ENCODE assay signal across 23 cellular contexts in the genomic region with DNA sequence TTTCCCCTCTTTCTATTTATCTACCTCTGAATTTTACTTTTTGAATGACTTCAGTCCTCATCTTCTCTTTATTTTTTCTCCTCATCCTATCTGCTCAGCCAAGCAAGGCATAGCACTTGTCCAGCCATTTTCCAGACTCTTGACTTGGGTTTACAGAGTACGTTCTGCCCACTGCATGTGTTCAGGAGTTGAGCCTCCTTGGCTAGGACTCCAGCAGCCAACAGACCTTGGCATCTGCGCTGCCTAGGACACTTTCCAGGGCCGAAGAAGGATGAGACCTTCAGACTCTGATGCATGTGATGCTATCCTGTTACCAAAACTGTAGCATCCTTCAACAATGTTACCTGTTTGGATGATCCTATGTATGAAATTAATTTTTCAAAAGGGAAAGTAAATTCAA. TPM values are rescaled to one million over a fixed set of nuclear protein-coding genes. Genes with fewer than 3 reads are reported as not detected.
DNase-seq lines count a peak whose midpoint lies in the region; ATAC-seq, FAIRE-seq and TF ChIP-seq lines count a peak whose summit lies in the region.
"Had no signal": no experiment of that assay in that cellular context is flagged by ENCODE, and none has a peak within 500 bp of the region (broad histone marks: within the 10 kb centered on the region; RNA-seq: fewer than 3 reads in every experiment).

No MANE protein-coding gene starts in this region.

- H3K36me3 ChIP-seq in K562 (ENCODE audit: control insufficient read depth, insufficient read depth, low read length) = no peaks in the 10 kb centered on the region
- H3K36me3 ChIP-seq in parathyroid adenoma (ENCODE audit: control insufficient read depth, insufficient read depth, low read length) = no peaks in the 10 kb centered on the region
- no peaks in the 10 kb centered on the region for H3K36me3 ChIP-seq in spleen
- no peaks in the 10 kb centered on the region for H3K36me3 ChIP-seq in naive thymus-derived CD4-positive, alpha-beta T cell (ENCODE audit: control insufficient read depth in 2 of 3, insufficient read depth in 3 of 3, low read length in 3 of 3)
- H3K36me3 ChIP-seq: BLaER1 had no signal

- TF ChIP-seq EP300 in K562 (IDR thresholded peaks at IDR 0.05; ENCODE audit: low read length) = no peak

- peaks cover 12% of the 10 kb centered on the region for H3K4me1 Mint-ChIP-seq in activated naive CD8-positive, alpha-beta T cell treated with anti-CD3 and anti-CD28 coated beads, Interleukin-2, amount 10 ng/mL, durations not matched to agents 7 days and 5 days
- peaks cover 11% of the 10 kb centered on the region for H3K4me1 Mint-ChIP-seq in activated naive CD8-positive, alpha-beta T cell treated with anti-CD3 and anti-CD28 coated beads, Interleukin-2, amount 50 U/mL, for 24 hours
- H3K4me1 Mint-ChIP-seq in naive thymus-derived CD4-positive, alpha-beta T cell = peaks cover 14 to 35% (median 18%) of the 10 kb centered on the region in 7 donors

- peaks cover 14% of the 10 kb centered on the region for H3K27me3 Mint-ChIP-seq in activated naive CD8-positive, alpha-beta T cell treated with anti-CD3 and anti-CD28 coated beads, Interleukin-2, amount 10 ng/mL, durations not matched to agents 7 days and 5 days
- peaks cover 14% of the 10 kb centered on the region for H3K27me3 Mint-ChIP-seq in activated naive CD8-positive, alpha-beta T cell treated with anti-CD3 and anti-CD28 coated beads, Interleukin-2, amount 50 U/mL, for 24 hours
- peaks cover 0 to 19% (median 8%) of the 10 kb centered on the region in 5 donors for H3K27me3 Mint-ChIP-seq in naive thymus-derived CD4-positive, alpha-beta T cell

- no peaks in the 10 kb centered on the region for H3K9me1 ChIP-seq in K562 (ENCODE audit: control insufficient read depth, insufficient read depth, low read length)

- TF ChIP-seq CTCF in K562 (IDR thresholded peaks at IDR 0.05 in 2 of 3, conservative IDR thresholded peaks at IDR 0.05 in 1 of 3; ENCODE audit: insufficient read depth in 2 of 3, low read depth in 1 of 3, low read length in 3 of 3) (no peak), parathyroid adenoma (IDR thresholded peaks at IDR 0.05) (no peak), spleen (IDR thresholded peaks at IDR 0.05 in 8 of 11, conservative IDR thresholded peaks at IDR 0.05 in 3 of 11) (no peak)

- no peak overlapping the region for H3K4me3 Mint-ChIP-seq in activated naive CD8-positive, alpha-beta T cell treated with anti-CD3 and anti-CD28 coated beads, Interleukin-2, amount 10 ng/mL, durations not matched to agents 7 days and 5 days
- H3K4me3 Mint-ChIP-seq in activated naive CD8-positive, alpha-beta T cell treated with anti-CD3 and anti-CD28 coated beads, Interleukin-2, amount 50 U/mL, for 24 hours = no peak overlapping the region
- H3K4me3 Mint-ChIP-seq in naive thymus-derived CD4-positive, alpha-beta T cell = peak overlapping the region in 2 of 10 donors; percentile 6 to 45
- H3K4me3 Mint-ChIP-seq: B cell; CD4-positive, CD25-positive, alpha-beta regulatory T cell; CD8-positive, alpha-beta T cell had no signal

- TF ChIP-seq POLR2A in K562 (conservative IDR thresholded peaks at IDR 0.05) (no peak), spleen (IDR thresholded peaks at IDR 0.05) (no peak)

- peak overlapping the region; percentile 28 for H3K27ac Mint-ChIP-seq in activated naive CD8-positive, alpha-beta T cell treated with anti-CD3 and anti-CD28 coated beads, Interleukin-2, amount 10 ng/mL, durations not matched to agents 7 days and 5 days
- no peak overlapping the region for H3K27ac Mint-ChIP-seq in activated naive CD8-positive, alpha-beta T cell treated with anti-CD3 and anti-CD28 coated beads, Interleukin-2, amount 50 U/mL, for 24 hours
- H3K27ac Mint-ChIP-seq in naive thymus-derived CD4-positive, alpha-beta T cell = peak overlapping the region in 1 of 9 donors; percentile 38
- H3K27ac Mint-ChIP-seq: B cell; CD4-positive, CD25-positive, alpha-beta regulatory T cell; CD8-positive, alpha-beta T cell had no signal

- H3K27ac ChIP-seq in K562 (ENCODE audit: extremely low read depth, low read depth, low read length) (no peak overlapping the region), parathyroid adenoma (no peak overlapping the region), spleen (no peak overlapping the region)
- no peak overlapping the region for H3K27ac ChIP-seq in naive thymus-derived CD4-positive, alpha-beta T cell (ENCODE audit: low read depth, low read length)
- H3K27ac ChIP-seq: 22Rv1, BLaER1, C4-2B, GM23248 had no signal

- no peak for FAIRE-seq in K562 (lab: Jason Lieb, UNC)
- FAIRE-seq: A204.1, G401.6, GM12892, GM19239, H1 had no signal

- H2AFZ ChIP-seq in K562 (ENCODE audit: low read depth, low read length) = no peak overlapping the region
- peak overlapping the region; percentile 13 for H2AFZ ChIP-seq in parathyroid adenoma
- H2AFZ ChIP-seq: GM23248 had no signal

- no peak for ATAC-seq in activated naive CD8-positive, alpha-beta T cell treated with anti-CD3 and anti-CD28 coated beads, Interleukin-2, amount 10 ng/mL, durations not matched to agents 7 days and 5 days (ENCODE audit: low read depth)
- no peak for ATAC-seq in activated naive CD8-positive, alpha-beta T cell treated with anti-CD3 and anti-CD28 coated beads, Interleukin-2, amount 50 U/mL, for 24 hours
- no peak for ATAC-seq in K562
- ATAC-seq in HG03565 (IDR thresholded peaks at IDR 0.05; ENCODE audit: unreplicated experiment) = no peak
- no peak for ATAC-seq in naive thymus-derived CD4-positive, alpha-beta T cell
- ATAC-seq: CD8-positive, alpha-beta T cell had no signal

- CTCF ChIA-PET in K562 (lab: Yijun Ruan, JAX; ENCODE audit: low intra/inter-chr PET ratio) = no interaction called here
- CTCF ChIA-PET in naive thymus-derived CD4-positive, alpha-beta T cell (lab: Charles Lee) = no interaction called here

- H3K9me3 Mint-ChIP-seq in activated naive CD8-positive, alpha-beta T cell treated with anti-CD3 and anti-CD28 coated beads, Interleukin-2, amount 10 ng/mL, durations not matched to agents 7 days and 5 days = no peaks in the 10 kb centered on the region
- H3K9me3 Mint-ChIP-seq in activated naive CD8-positive, alpha-beta T cell treated with anti-CD3 and anti-CD28 coated beads, Interleukin-2, amount 50 U/mL, for 24 hours = no peaks in the 10 kb centered on the region
- H3K9me3 Mint-ChIP-seq in naive thymus-derived CD4-positive, alpha-beta T cell = peaks cover 0 to 2% (median 0%) of the 10 kb centered on the region in 11 donors
- H3K9me3 Mint-ChIP-seq: CD8-positive, alpha-beta T cell had no signal

- peaks cover 2% of the 10 kb centered on the region for H3K36me3 Mint-ChIP-seq in activated naive CD8-positive, alpha-beta T cell treated with anti-CD3 and anti-CD28 coated beads, Interleukin-2, amount 10 ng/mL, durations not matched to agents 7 days and 5 days
- no peaks in the 10 kb centered on the region for H3K36me3 Mint-ChIP-seq in activated naive CD8-positive, alpha-beta T cell treated with anti-CD3 and anti-CD28 coated beads, Interleukin-2, amount 50 U/mL, for 24 hours (ENCODE audit: low read depth)
- H3K36me3 Mint-ChIP-seq in naive thymus-derived CD4-positive, alpha-beta T cell = peaks cover 0 to 3% (median 0%) of the 10 kb centered on the region in 5 donors
- H3K36me3 Mint-ChIP-seq: CD4-positive, CD25-positive, alpha-beta regulatory T cell; CD8-positive, alpha-beta T cell had no signal

- no peak overlapping the region for H3K4me2 ChIP-seq in K562 (ENCODE audit: insufficient read depth, low read length)
- H3K4me2 ChIP-seq in parathyroid adenoma (ENCODE audit: low read length) = no peak overlapping the region
- H3K4me2 ChIP-seq: BLaER1 had no signal

- whole genome bisulfite sequencing in K562 (ENCODE audit: insufficient coverage, low coverage, missing lambda C conversion rate) = 92% methylated on average over 3 of the region's 3 CpGs
- 85 to 90% (median 88%) methylated on average over 3 of the region's 3 CpGs for WGBS in spleen, 5 donors

- POLR2A ChIA-PET in activated naive CD8-positive, alpha-beta T cell treated with anti-CD3 and anti-CD28 coated beads, Interleukin-2, amount 10 ng/mL, durations not matched to agents 7 days and 5 days (lab: Charles Lee) = no interaction called here
- POLR2A ChIA-PET in K562 (lab: Yijun Ruan, JAX) = no interaction called here
- POLR2A ChIA-PET in naive thymus-derived CD4-positive, alpha-beta T cell (lab: Charles Lee) = no interaction called here

- no peak overlapping the region for H3K4me3 ChIP-seq in K562
- no peak overlapping the region for H3K4me3 ChIP-seq in parathyroid adenoma (ENCODE audit: low read depth, low read length)
- H3K4me3 ChIP-seq in spleen = no peak overlapping the region
- no peak overlapping the region for H3K4me3 ChIP-seq in naive thymus-derived CD4-positive, alpha-beta T cell (ENCODE audit: low read length)
- H3K4me3 ChIP-seq: BLaER1, GM23248 had no signal

- H3K27me3 ChIP-seq in K562 (ENCODE audit: control insufficient read depth in 2 of 2, insufficient read depth in 2 of 2, low read length in 2 of 2) (no peaks in the 10 kb centered on the region), parathyroid adenoma (ENCODE audit: control insufficient read depth, insufficient read depth, low read length) (no peaks in the 10 kb centered on the region), spleen (replicated peaks in 1 of 7) (peaks cover 0 to 17% (median 0%) of the 10 kb centered on the region in 7 donors)
- no peaks in the 10 kb centered on the region for H3K27me3 ChIP-seq in naive thymus-derived CD4-positive, alpha-beta T cell (ENCODE audit: control insufficient read depth in 2 of 2, insufficient read depth in 2 of 2, low read length in 2 of 2)
- H3K27me3 ChIP-seq: BLaER1 had no signal

- no TSS peak for BruUV-seq in K562 (replicated peaks; lab: Mats Ljungman, UMichigan)

- H3K4me1 ChIP-seq in K562 (replicated peaks in 1 of 2; ENCODE audit: control insufficient read depth in 2 of 2, insufficient read depth in 2 of 2, low read length in 2 of 2) (peaks cover 19 to 35% of the 10 kb centered on the region in 2 experiments), parathyroid adenoma (peaks cover 47% of the 10 kb centered on the region), spleen (peaks cover 0 to 25% (median 9%) of the 10 kb centered on the region in 6 donors)
- peaks cover 0 to 4% of the 10 kb centered on the region in 2 donors for H3K4me1 ChIP-seq in naive thymus-derived CD4-positive, alpha-beta T cell (ENCODE audit: control insufficient read depth in 2 of 2, insufficient read depth in 2 of 2, low read length in 2 of 2)

- no peaks in the 10 kb centered on the region for H3K9me3 ChIP-seq in K562 (replicated peaks; ENCODE audit: control insufficient read depth, insufficient read depth, low read depth, low read length)
- H3K9me3 ChIP-seq in parathyroid adenoma (ENCODE audit: control insufficient read depth, low read length) = no peaks in the 10 kb centered on the region
- H3K9me3 ChIP-seq in spleen = peaks cover 0 to 4% (median 0%) of the 10 kb centered on the region in 8 donors
- no peaks in the 10 kb centered on the region for H3K9me3 ChIP-seq in naive thymus-derived CD4-positive, alpha-beta T cell (ENCODE audit: control insufficient read depth in 2 of 3, low read length in 3 of 3)
- H3K9me3 ChIP-seq: Caco-2 had no signal

- no peak for TF ChIP-seq RAD21 in K562 (CRISPR knock-in tag; conservative IDR thresholded peaks at IDR 0.05 in 1 of 2, IDR thresholded peaks at IDR 0.05 in 1 of 2)

- H3K79me2 ChIP-seq in K562 (ENCODE audit: control insufficient read depth, insufficient read depth, low read length) = no peaks in the 10 kb centered on the region
- no peaks in the 10 kb centered on the region for H3K79me2 ChIP-seq in parathyroid adenoma

- intact Hi-C loops in K562 (cut with micrococcal nuclease) (no loop called here), spleen (cut with DNase I; ENCODE audit: low total_unique reads) (loop anchor here (10.0 kb wide), 1 partner anchor 69 kb away; no protein-coding TSS in a partner anchor)
- intact Hi-C loops in naive thymus-derived CD4-positive, alpha-beta T cell (cut with micrococcal nuclease) = no loop called here

- H3K9ac ChIP-seq in K562 (ENCODE audit: insufficient read depth in 1 of 2, low read depth in 2 of 2, low read length in 2 of 2) = no peak overlapping the region
- H3K9ac ChIP-seq in parathyroid adenoma = no peak overlapping the region
- H3K9ac ChIP-seq: BLaER1, GM23248 had no signal

- DNase-seq in activated naive CD8-positive, alpha-beta T cell treated with anti-CD3 and anti-CD28 coated beads, Interleukin-2, amount 10 ng/mL, durations not matched to agents 7 days and 5 days = no peak
- no peak for DNase-seq in activated naive CD8-positive, alpha-beta T cell treated with anti-CD3 and anti-CD28 coated beads, Interleukin-2, amount 50 U/mL, for 24 hours
- DNase-seq in K562 (ENCODE audit: extremely low read depth in 1 of 4, low spot score in 3 of 4) (no peak), spleen (no peak)
- DNase-seq in naive thymus-derived CD4-positive, alpha-beta T cell = no peak
- DNase-seq: Caco-2; CD4-positive, CD25-positive, alpha-beta regulatory T cell; CD8-positive, alpha-beta T cell; DMS53; GM23248; H7; HCEC 1CT had no signal

- in situ Hi-C loops in K562 (cut with MboI) = no loop called here

- H4K20me1 ChIP-seq in K562 (replicated peaks; ENCODE audit: control insufficient read depth, insufficient read depth, low read length) = no peaks in the 10 kb centered on the region
- H4K20me1 ChIP-seq: BLaER1 had no signal

RNA-seq across cellular contexts. Expression of a gene that starts 59.7 kb away (rescaled TPM):
- not detected for total RNA-seq in activated naive CD8-positive, alpha-beta T cell treated with anti-CD3 and anti-CD28 coated beads, Interleukin-2, amount 10 ng/mL, durations not matched to agents 7 days and 5 days
- total RNA-seq in K562 (2011; cell fraction: chromatin; rRNA removed; ENCODE audit: low replicate concordance) = 7.6 and 9.1 TPM in 2 replicates
- total RNA-seq in K562 (2011; cell fraction: nucleolus; rRNA removed) = 13.3 and 13.7 TPM in 2 replicates
- total RNA-seq in K562 (2011; cell fraction: nucleoplasm; rRNA removed) = 10.1 and 12.0 TPM in 2 replicates
- total RNA-seq in K562 (2014; rRNA removed) = 37.0 and 46.8 TPM in 2 replicates
- 17.7 and 17.8 TPM in 2 replicates for total RNA-seq in K562 (2014; rRNA removed; fragmentation: Illumina TruSeq; extraction: Trizol)
- total RNA-seq in K562 (2015; rRNA removed; fragmentation: Illumina TruSeq; extraction: Trizol) = 24.0 and 24.9 TPM in 2 replicates
- total RNA-seq in K562 (2021) = 30.5 and 39.1 TPM in 2 replicates
- polyA plus RNA-seq in K562 (2011; rRNA removed) = 4.8 and 9.0 TPM in 2 replicates
- 4.5 and 21.4 TPM in 2 replicates for polyA plus RNA-seq in K562 (2011; cell fraction: cytosol; rRNA removed)
- polyA plus RNA-seq in K562 (2011; cell fraction: nucleus; rRNA removed) = 7.4 and 25.5 TPM in 2 replicates
- 45.6 and 82.2 TPM in 2 replicates for polyA plus RNA-seq in K562 (2012)
- polyA plus RNA-seq in K562 (2014; fragmentation: Illumina TruSeq; extraction: Trizol) = 16.7 and 19.3 TPM in 2 replicates
- polyA plus RNA-seq in K562 (2014; fragmentation: Nextera tagmentation; extraction: Ambion mirVana) = 1 to 10 TPM; 3.4 to 6.3 TPM
- 23.1 and 32.2 TPM in 2 replicates for polyA plus RNA-seq in K562 (2014; rRNA removed)
- 2.8 and 7.0 TPM in 2 replicates for polyA minus RNA-seq in K562 (2011; rRNA and poly(A)+ RNA removed)
- 7.7 and 23.0 TPM in 2 replicates for polyA minus RNA-seq in K562 (2011; cell fraction: cytosol; rRNA and poly(A)+ RNA removed)
- polyA minus RNA-seq in K562 (2011; cell fraction: nucleus; rRNA and poly(A)+ RNA removed) = 12.7 and 22.8 TPM in 2 replicates
- total RNA-seq in spleen = 10 to 100 TPM; 38.2 to 59.6 (median 40.3) TPM
- 10 to 100 TPM; 17.7 to 19.7 (median 19.6) TPM for polyA plus RNA-seq in spleen
- total RNA-seq in naive thymus-derived CD4-positive, alpha-beta T cell = 1 to 10 TPM in 3 of 5 experiments, not detected in 2; 3.9 to 4.2 (median 4.2) TPM
- not detected for polyA plus RNA-seq in naive thymus-derived CD4-positive, alpha-beta T cell
